25 cellular contexts compared by ENCODE assay signal in genomic region chr6:104710543-104711335, GRCh38.
DNase-seq lines count a peak whose midpoint lies in the region; TF ChIP-seq lines count a peak whose summit lies in the region.
"Had no signal": no experiment of that assay in that cellular context is flagged by ENCODE, and none has a peak within 500 bp of the region (broad histone marks: within the 10 kb centered on the region; RNA-seq: fewer than 3 reads in every experiment).

No MANE protein-coding gene starts in this region.

- H3K4me3 ChIP-seq in hepatocyte (no peak overlapping the region), HAP-1 (no peak overlapping the region)
- H3K4me3 ChIP-seq: breast epithelium, colonic mucosa, GM12878, heart left ventricle, psoas muscle, skin epidermis, thoracic aorta had no signal

- no peaks in the 10 kb centered on the region for H4K20me1 ChIP-seq in hepatocyte (ENCODE audit: insufficient read depth, poor library complexity, severe bottlenecking)

- DNase-seq in EH (ENCODE audit: low read depth): peak; percentile 45
- DNase-seq in NCI-H69 (lab: John Stamatoyannopoulos, UW): peak; percentile 32
- DNase-seq in hepatocyte (ENCODE audit: low spot score): no peak
- DNase-seq in HAP-1 (ENCODE audit: low spot score in 2 of 2): no peak
- DNase-seq in NCI-H187 (lab: John Stamatoyannopoulos, UW): no peak
- DNase-seq in GM13977 (ENCODE audit: low spot score): no peak
- DNase-seq in GM10266 (ENCODE audit: extremely low spot score): no peak
- DNase-seq: activated CD4-positive, alpha-beta T cell treated with anti-CD3 and anti-CD28 coated beads for 1 hour; activated CD8-positive, alpha-beta T cell treated with anti-CD3 and anti-CD28 coated beads, Interleukin-2, amount 10 ng/mL, durations not matched to agents 7 days and 5 days; activated gamma-delta T cell; CD4-positive, alpha-beta T cell; colonic mucosa; heart left ventricle; left ventricle myocardium superior; NCI-H1694; NCI-H446 treated with DMSO at 0.1 percent for 48 hours; psoas muscle; stimulated activated CD4-positive, alpha-beta T cell treated with anti-CD3 and anti-CD28 coated beads, Interleukin-2, amount 100 ng/mL, for 24 hours; stimulated activated naive CD4-positive, alpha-beta T cell; T-cell had no signal

- H2AFZ ChIP-seq in hepatocyte: no peak overlapping the region

- H3K9me3 ChIP-seq in hepatocyte (ENCODE audit: low read depth): no peaks in the 10 kb centered on the region
- no peaks in the 10 kb centered on the region for H3K9me3 ChIP-seq in HAP-1
- H3K9me3 ChIP-seq: colonic mucosa, psoas muscle, thoracic aorta had no signal

- WGBS in hepatocyte (ENCODE audit: low lambda C conversion rate, missing lambda C conversion rate): 81% methylated on average over 4 of the region's 4 CpGs

- no peaks in the 10 kb centered on the region for H3K36me3 ChIP-seq in hepatocyte (replicated peaks; ENCODE audit: insufficient read depth, low read depth)
- no peaks in the 10 kb centered on the region for H3K36me3 ChIP-seq in HAP-1 (replicated peaks)
- H3K36me3 ChIP-seq: breast epithelium, colonic mucosa, heart left ventricle, thoracic aorta had no signal

- no peak overlapping the region for H3K4me2 ChIP-seq in hepatocyte

- H3K27me3 ChIP-seq in hepatocyte (no peaks in the 10 kb centered on the region), HAP-1 (ENCODE audit: low read depth) (no peaks in the 10 kb centered on the region)
- H3K27me3 ChIP-seq: breast epithelium, colonic mucosa, heart left ventricle had no signal

- in situ Hi-C loops in HAP-1 (cut with MboI; ENCODE audit: low sequenced_read_pairs): no loop called here
- in situ Hi-C loops in GM13977 (cut with MboI; ENCODE audit: low pct_unique_long_range_greater_than_20kb, low sequenced_read_pairs, unreplicated experiment): no loop called here

- peaks cover 11% of the 10 kb centered on the region for H3K4me1 ChIP-seq in hepatocyte (ENCODE audit: insufficient read depth)
- no peaks in the 10 kb centered on the region for H3K4me1 ChIP-seq in HAP-1
- H3K4me1 ChIP-seq: breast epithelium, colonic mucosa, psoas muscle had no signal

- H3K79me2 ChIP-seq in hepatocyte: no peaks in the 10 kb centered on the region

- H3K9me2 ChIP-seq in hepatocyte (replicated peaks; ENCODE audit: insufficient read depth): no peaks in the 10 kb centered on the region

- TF ChIP-seq CTCF in 22Rv1 (IDR thresholded peaks at IDR 0.05) (no peak), hepatocyte (IDR thresholded peaks at IDR 0.05; ENCODE audit: poor library complexity) (no peak), GM13977 (IDR thresholded peaks at IDR 0.05; ENCODE audit: extremely low read depth, insufficient read depth, missing control alignments) (no peak), GM10266 (IDR thresholded peaks at IDR 0.05; ENCODE audit: control insufficient read depth, insufficient read depth, low read depth, missing control alignments) (no peak)

- peak overlapping the region; percentile 38 for H3K27ac ChIP-seq in 22Rv1
- H3K27ac ChIP-seq in hepatocyte: peak overlapping the region; percentile 71
- H3K27ac ChIP-seq: breast epithelium, colonic mucosa, heart left ventricle, psoas muscle, thoracic aorta had no signal

Comparison
In these comparisons a context has a peak if more than half of its experiments do, and no peak if none do; other contexts are left out.
1. DNase-seq: peak in EH (single experiment) and NCI-H69 (single experiment); none in hepatocyte (single experiment), HAP-1 (0 of 2), NCI-H187 (0 of 2), GM13977 (single experiment) and GM10266 (single experiment).